Comparison of ENCODE assay signal across 13 cellular contexts in the genomic region with DNA sequence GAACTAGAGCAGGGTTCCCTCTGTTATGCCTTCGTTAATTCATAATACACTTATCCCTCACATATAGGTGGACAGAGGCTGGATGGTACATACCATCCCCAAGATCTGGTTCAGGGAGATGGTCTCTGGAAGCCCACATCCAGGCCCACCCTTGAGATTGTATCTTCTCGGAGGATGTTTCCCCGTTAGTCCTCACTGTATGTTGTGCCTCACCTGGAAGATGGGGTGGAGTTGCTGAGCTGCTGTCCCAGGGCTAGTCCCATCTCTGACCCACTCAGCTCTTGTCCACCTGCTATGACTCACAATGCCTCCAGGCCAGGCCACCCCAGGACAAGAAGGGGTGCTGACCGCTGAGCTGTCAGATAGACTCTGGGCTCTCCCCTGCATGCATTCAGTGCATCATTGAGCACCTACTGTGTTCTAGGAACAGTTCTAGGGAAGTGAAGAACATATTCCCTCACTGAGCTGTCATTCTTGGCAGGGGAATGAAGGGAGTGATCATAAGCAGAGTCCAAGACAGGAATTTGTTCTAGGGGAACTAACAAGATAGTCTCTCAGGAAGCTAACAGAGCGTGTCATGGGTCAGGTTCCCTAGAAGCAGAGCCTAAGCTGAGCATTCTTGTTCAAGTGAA. TPM values are rescaled to one million over a fixed set of nuclear protein-coding genes. Genes with fewer than 3 reads are reported as not detected.
DNase-seq lines count a peak whose midpoint lies in the region; ATAC-seq and TF ChIP-seq lines count a peak whose summit lies in the region.
"Had no signal": no experiment of that assay in that cellular context is flagged by ENCODE, and none has a peak within 500 bp of the region (broad histone marks: within the 10 kb centered on the region; RNA-seq: fewer than 3 reads in every experiment).

A gene (minus strand): TSS at position 255 of the 632 bp plus-strand sequence. CDS start 116 bp downstream, at position 139.

- no peak for TF ChIP-seq RAD21 in liver (IDR thresholded peaks at IDR 0.05)

- H4K8ac ChIP-seq in trophoblast cell (ENCODE audit: low read depth, low read length) = no peak within 1 kb of the TSS

- H3K36me3 Mint-ChIP-seq in activated T-helper 2 cell treated with anti-CD3 and anti-CD28 coated beads, Interferon-gamma antibody, Interleukin-2, Interleukin-4, amounts not matched to agents 10 μg/mL and 5 μg/mL and 100 μg/mL, durations not matched to agents 14 hours and 24 hours and 36 hours (ENCODE audit: low read depth) = peaks cover 36% of the 10 kb centered on the region

- peaks cover 8% of the 10 kb centered on the region for H3K79me2 ChIP-seq in trophoblast cell (ENCODE audit: control insufficient read depth, insufficient read depth, low read length, poor library complexity)

- no peak within 1 kb of the TSS for H2BK5ac ChIP-seq in trophoblast cell (ENCODE audit: low read depth, low read length, poor library complexity)

- H3K18ac ChIP-seq in trophoblast cell (ENCODE audit: low read length) = no peak within 1 kb of the TSS

- H3K4me3 Mint-ChIP-seq in activated T-helper 2 cell treated with anti-CD3 and anti-CD28 coated beads, Interferon-gamma antibody, Interleukin-2, Interleukin-4, amounts not matched to agents 10 μg/mL and 5 μg/mL and 100 μg/mL, durations not matched to agents 14 hours and 24 hours and 36 hours (ENCODE audit: low read depth) = peak within 1 kb of the TSS; percentile 62

- H3K27me3 Mint-ChIP-seq in activated T-helper 2 cell treated with anti-CD3 and anti-CD28 coated beads, Interferon-gamma antibody, Interleukin-2, Interleukin-4, amounts not matched to agents 10 μg/mL and 5 μg/mL and 100 μg/mL, durations not matched to agents 14 hours and 24 hours and 36 hours (ENCODE audit: low read depth) = no peaks in the 10 kb centered on the region

- peak within 1 kb of the TSS; percentile 35 for H3K27ac Mint-ChIP-seq in activated T-helper 2 cell treated with anti-CD3 and anti-CD28 coated beads, Interferon-gamma antibody, Interleukin-2, Interleukin-4, amounts not matched to agents 10 μg/mL and 5 μg/mL and 100 μg/mL, durations not matched to agents 14 hours and 24 hours and 36 hours

- H3K14ac ChIP-seq in trophoblast cell (ENCODE audit: low read length) = no peak within 1 kb of the TSS

- H3K79me1 ChIP-seq in trophoblast cell (ENCODE audit: low read length) = peaks cover 7% of the 10 kb centered on the region

- peak within 1 kb of the TSS; percentile 96 for H3K4me3 ChIP-seq in GM12865 (ENCODE audit: low read depth, low read length)
- H3K4me3 ChIP-seq in liver (ENCODE audit: low read depth in 1 of 3, low read length in 3 of 3) = peak within 1 kb of the TSS in 1 of 3 donors; percentile 12
- no peak within 1 kb of the TSS for H3K4me3 ChIP-seq in WERI-Rb-1 (ENCODE audit: low read depth, low read length)
- no peak within 1 kb of the TSS for H3K4me3 ChIP-seq in left lung
- no peak within 1 kb of the TSS for H3K4me3 ChIP-seq in trophoblast cell (ENCODE audit: low read depth, low read length)
- H3K4me3 ChIP-seq: mucosa of descending colon had no signal

- H3K4me2 ChIP-seq in trophoblast cell (ENCODE audit: low read length) = no peak within 1 kb of the TSS

- H3K4me1 Mint-ChIP-seq in activated T-helper 2 cell treated with anti-CD3 and anti-CD28 coated beads, Interferon-gamma antibody, Interleukin-2, Interleukin-4, amounts not matched to agents 10 μg/mL and 5 μg/mL and 100 μg/mL, durations not matched to agents 14 hours and 24 hours and 36 hours (ENCODE audit: low read depth) = peaks cover 27% of the 10 kb centered on the region

- no peaks in the 10 kb centered on the region for H3K27me3 ChIP-seq in liver (ENCODE audit: control insufficient read depth in 4 of 4, insufficient read depth in 4 of 4, low read length in 3 of 4)
- H3K27me3 ChIP-seq in WERI-Rb-1 (ENCODE audit: insufficient read depth, low read depth, severe bottlenecking) = no peaks in the 10 kb centered on the region
- no peaks in the 10 kb centered on the region for H3K27me3 ChIP-seq in left lung
- no peaks in the 10 kb centered on the region for H3K27me3 ChIP-seq in trophoblast cell (ENCODE audit: insufficient read depth, low read length)
- H3K27me3 ChIP-seq: heart left ventricle had no signal

- H3K36me3 ChIP-seq in liver (ENCODE audit: control insufficient read depth in 4 of 4, insufficient read depth in 3 of 4, low read depth in 1 of 4, low read length in 3 of 4) = no peaks in the 10 kb centered on the region
- H3K36me3 ChIP-seq in WERI-Rb-1 = no peaks in the 10 kb centered on the region
- no peaks in the 10 kb centered on the region for H3K36me3 ChIP-seq in left lung
- H3K36me3 ChIP-seq in trophoblast cell (ENCODE audit: control insufficient read depth in 1 of 2, insufficient read depth in 2 of 2, low read length in 2 of 2) = no peaks in the 10 kb centered on the region
- H3K36me3 ChIP-seq: heart left ventricle had no signal

- WGBS in liver = 90% methylated on average over 5 of the region's 5 CpGs
- WGBS in trophoblast cell (ENCODE audit: extremely low coverage, insufficient coverage, insufficient read length) = no CpG with 5 or more reads among the region's 5 CpGs

- H3K9ac ChIP-seq in liver (ENCODE audit: low read depth in 1 of 2, low read length in 2 of 2) (peak within 1 kb of the TSS in 1 of 2 donors; percentile 11), trophoblast cell (ENCODE audit: low read length) (no peak within 1 kb of the TSS)

- no peak within 1 kb of the TSS for H3K23ac ChIP-seq in trophoblast cell (ENCODE audit: low read length)

- no peak within 1 kb of the TSS for H3K4ac ChIP-seq in trophoblast cell (ENCODE audit: low read depth, low read length)

- no peak within 1 kb of the TSS for H2AK5ac ChIP-seq in trophoblast cell (ENCODE audit: low read length)

- no peak within 1 kb of the TSS for H4K91ac ChIP-seq in trophoblast cell (ENCODE audit: low read depth, low read length)

- H3K9me3 Mint-ChIP-seq in activated T-helper 2 cell treated with anti-CD3 and anti-CD28 coated beads, Interferon-gamma antibody, Interleukin-2, Interleukin-4, amounts not matched to agents 10 μg/mL and 5 μg/mL and 100 μg/mL, durations not matched to agents 14 hours and 24 hours and 36 hours = no peaks in the 10 kb centered on the region

- H2BK120ac ChIP-seq in trophoblast cell (ENCODE audit: insufficient read depth, low read length, poor library complexity) = no peak within 1 kb of the TSS

- DNase-seq in AG08395 (ENCODE audit: low spot score) (peak; percentile 21), GM12865 (ENCODE audit: low read depth) (no peak), WERI-Rb-1 (no peak), left lung (no peak), trophoblast cell (no peak), substantia nigra (lab: John Stamatoyannopoulos, UW) (no peak)
- no peak for DNase-seq in activated T-helper 2 cell treated with anti-CD3 and anti-CD28 coated beads, Interferon-gamma antibody, Interleukin-2, Interleukin-4, amounts not matched to agents 10 μg/mL and 5 μg/mL and 100 μg/mL, durations not matched to agents 14 hours and 24 hours and 36 hours (ENCODE audit: low spot score)
- DNase-seq: heart left ventricle, NCI-H1092, NCI-H774 had no signal

- H2AFZ ChIP-seq in trophoblast cell (ENCODE audit: insufficient read depth, low read length, poor library complexity) = no peak within 1 kb of the TSS

- no peak for ATAC-seq in left lung
- ATAC-seq: heart left ventricle, mucosa of descending colon had no signal

- H3K9me3 ChIP-seq in liver (ENCODE audit: control insufficient read depth in 4 of 4, low read length in 3 of 4) (no peaks in the 10 kb centered on the region), WERI-Rb-1 (ENCODE audit: severe bottlenecking) (no peaks in the 10 kb centered on the region), left lung (no peaks in the 10 kb centered on the region), trophoblast cell (ENCODE audit: insufficient read depth, low read depth, low read length) (no peaks in the 10 kb centered on the region)
- H3K9me3 ChIP-seq: heart left ventricle, mucosa of descending colon had no signal

- no peak within 1 kb of the TSS for H4K12ac ChIP-seq in trophoblast cell (ENCODE audit: low read depth, low read length)

- intact Hi-C loops in activated T-helper 2 cell treated with anti-CD3 and anti-CD28 coated beads, Interferon-gamma antibody, Interleukin-2, Interleukin-4, amounts not matched to agents 10 μg/mL and 5 μg/mL and 100 μg/mL, durations not matched to agents 14 hours and 24 hours and 36 hours (cut with micrococcal nuclease) = no loop called here
- intact Hi-C loops in left lung (cut with DNase I) = no loop called here

- peaks cover 10 to 36% (median 25%) of the 10 kb centered on the region in 4 donors for H3K4me1 ChIP-seq in liver (ENCODE audit: control insufficient read depth in 4 of 4, insufficient read depth in 4 of 4, low read length in 3 of 4)
- peaks cover 16 to 30% of the 10 kb centered on the region in 2 donors for H3K4me1 ChIP-seq in left lung
- peaks cover 6 to 14% of the 10 kb centered on the region in 2 experiments for H3K4me1 ChIP-seq in trophoblast cell (ENCODE audit: control insufficient read depth in 1 of 2, insufficient read depth in 2 of 2, low read length in 2 of 2)

- TF ChIP-seq CTCF in GM12865 (IDR thresholded peaks at IDR 0.05; ENCODE audit: insufficient read depth, low read depth, low read length, missing control alignments) (no peak), liver (IDR thresholded peaks at IDR 0.05; ENCODE audit: low read depth, low read length, missing input control) (no peak), WERI-Rb-1 (IDR thresholded peaks at IDR 0.05; ENCODE audit: low read depth, low read length) (no peak), left lung (IDR thresholded peaks at IDR 0.05) (no peak)

- H2BK12ac ChIP-seq in trophoblast cell (ENCODE audit: low read length) = no peak within 1 kb of the TSS

- peak within 1 kb of the TSS; percentile 60 to 78 for H3K27ac ChIP-seq in liver (ENCODE audit: low read depth in 1 of 2, low read length in 2 of 2)
- no peak within 1 kb of the TSS for H3K27ac ChIP-seq in WERI-Rb-1
- no peak within 1 kb of the TSS for H3K27ac ChIP-seq in left lung
- H3K27ac ChIP-seq in trophoblast cell (ENCODE audit: low read depth, low read length) = no peak within 1 kb of the TSS
- no peak within 1 kb of the TSS for H3K27ac ChIP-seq in substantia nigra (ENCODE audit: low read depth, low read length, poor library complexity, severe bottlenecking)

TF ChIP-seq in liver, 16 proteins besides CTCF, POLR2A, EP300 and RAD21 (continues in another document):
- no peak for TF ChIP-seq JUND (IDR thresholded peaks at IDR 0.05)
- TF ChIP-seq EGR1 (IDR thresholded peaks at IDR 0.05; ENCODE audit: low read depth in 2 of 2) = no peak
- no peak for TF ChIP-seq NR2F2 (IDR thresholded peaks at IDR 0.05)
- no peak for TF ChIP-seq HNF4G (IDR thresholded peaks at IDR 0.05)
- TF ChIP-seq, protein P1, sequence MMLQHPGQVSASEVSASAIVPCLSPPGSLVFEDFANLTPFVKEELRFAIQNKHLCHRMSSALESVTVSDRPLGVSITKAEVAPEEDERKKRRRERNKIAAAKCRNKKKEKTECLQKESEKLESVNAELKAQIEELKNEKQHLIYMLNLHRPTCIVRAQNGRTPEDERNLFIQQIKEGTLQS (IDR thresholded peaks at IDR 0.05) = no peak
- peak; percentile 4 for TF ChIP-seq SP1 (IDR thresholded peaks at IDR 0.05)

RNA-seq across cellular contexts. Expression of the gene that starts here (rescaled TPM):
- total RNA-seq in activated T-helper 2 cell treated with anti-CD3 and anti-CD28 coated beads, Interferon-gamma antibody, Interleukin-2, Interleukin-4, amounts not matched to agents 10 μg/mL and 5 μg/mL and 100 μg/mL, durations not matched to agents 14 hours and 24 hours and 36 hours = 0.39 and 0.51 TPM in 2 replicates
- not detected for total RNA-seq in liver
- polyA plus RNA-seq in liver = not detected
- not detected for total RNA-seq in left lung
- not detected in 2 replicates for polyA plus RNA-seq in trophoblast cell (2013)
- total RNA-seq: heart left ventricle, mucosa of descending colon had no signal
- polyA plus RNA-seq: CD14-positive monocyte, heart left ventricle had no signal

Comparison
In these comparisons a context has a peak if more than half of its experiments do, and no peak if none do; other contexts are left out.
1. H3K27ac ChIP-seq: peak in liver (2 of 2); none in WERI-Rb-1 (single experiment), left lung (0 of 2), trophoblast cell (single experiment) and substantia nigra (single experiment).